Comparison of ENCODE assay signal across 8 cellular contexts in the genomic region with DNA sequence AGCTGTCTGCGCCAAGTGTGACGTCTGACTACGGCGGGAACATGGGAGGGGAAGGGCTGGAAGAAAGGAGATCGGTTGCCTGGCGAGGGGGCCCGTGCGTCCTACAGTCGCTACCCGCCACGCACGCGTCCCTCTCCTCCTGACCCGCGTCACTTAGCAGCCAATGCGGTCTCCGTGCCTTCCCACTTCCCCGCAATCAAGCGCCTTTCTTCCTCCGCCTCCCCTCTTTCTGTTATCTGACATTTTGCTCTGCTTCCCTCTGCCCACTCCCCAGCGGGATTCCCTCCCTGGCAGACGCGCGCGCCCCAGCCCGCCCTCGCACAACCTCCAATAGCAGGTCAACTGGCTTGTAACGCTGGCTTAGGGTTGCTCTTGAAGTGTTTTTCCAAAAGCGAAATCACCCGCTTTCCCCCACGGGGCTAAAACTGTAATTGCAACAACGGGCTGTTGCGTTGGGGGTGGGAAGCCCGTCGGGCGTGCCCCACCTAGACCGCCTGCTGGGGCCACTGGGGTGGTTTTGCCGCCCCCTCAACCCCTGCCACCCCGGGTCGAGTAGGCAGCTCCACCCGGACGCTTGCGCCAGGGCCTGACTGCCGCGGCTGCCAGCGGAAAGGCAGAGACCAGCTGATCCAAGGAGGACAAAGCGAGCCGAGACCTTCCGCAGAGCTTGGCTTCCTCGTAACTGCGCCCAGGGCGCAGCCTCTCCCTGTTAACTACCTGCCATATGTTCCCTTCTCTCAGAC. TPM values are rescaled to one million over a fixed set of nuclear protein-coding genes. Genes with fewer than 3 reads are reported as not detected.
A peak's percentile ranks its signal among the peaks of the same experiment; 100 is the strongest.
DNase-seq lines count a peak whose midpoint lies in the region; ATAC-seq, FAIRE-seq and TF ChIP-seq lines count a peak whose summit lies in the region.

No MANE protein-coding gene starts in this region.

- peaks cover 56% of the 10 kb centered on the region for H3K27me3 Mint-ChIP-seq in T-helper 1 cell treated with Interleukin-12 subunit alpha and Interleukin-12 subunit beta and Interleukin-4 antibody, amounts not matched to agents 30 μg/mL and 1 μg/mL, for 36 hours (ENCODE audit: low read depth)
- peaks cover 13% of the 10 kb centered on the region for H3K27me3 Mint-ChIP-seq in dendritic cell treated with granulocyte-macrophage colony-stimulating factor and Interleukin-4, amounts not matched to agents 40 ng/mL and 50 ng/mL, for 4 days
- H3K27me3 Mint-ChIP-seq in stimulated activated memory B cell treated with anti-CD40 and anti-IgM and Interleukin-4, amounts not matched to agents 10 μg/mL and 1 μg/mL and 100 μg/mL, for 72 hours = peaks cover 17% of the 10 kb centered on the region

- H3K9me3 Mint-ChIP-seq in T-helper 1 cell treated with Interleukin-12 subunit alpha and Interleukin-12 subunit beta and Interleukin-4 antibody, amounts not matched to agents 30 μg/mL and 1 μg/mL, for 36 hours = peaks cover 4% of the 10 kb centered on the region
- peaks cover 5% of the 10 kb centered on the region for H3K9me3 Mint-ChIP-seq in dendritic cell treated with granulocyte-macrophage colony-stimulating factor and Interleukin-4, amounts not matched to agents 40 ng/mL and 50 ng/mL, for 4 days
- H3K9me3 Mint-ChIP-seq in stimulated activated memory B cell treated with anti-CD40 and anti-IgM and Interleukin-4, amounts not matched to agents 10 μg/mL and 1 μg/mL and 100 μg/mL, for 72 hours = peaks cover 6% of the 10 kb centered on the region

- WGBS in A549 (ENCODE audit: missing lambda C conversion rate) = 6% methylated on average over 40 of the region's 52 CpGs
- WGBS in HepG2 (ENCODE audit: low lambda C conversion rate) = 6% methylated on average over 30 of the region's 52 CpGs

- BruUV-seq in HepG2 (replicated peaks; lab: Mats Ljungman, UMichigan) = no TSS peak

- FAIRE-seq in A549 (lab: Jason Lieb, UNC) (no peak), HepG2 (lab: Jason Lieb, UNC) (no peak)

- TF ChIP-seq CTCF in A549 (IDR thresholded peaks at IDR 0.05) (no peak), GM12872 (IDR thresholded peaks at IDR 0.05; ENCODE audit: insufficient read depth, low read depth, low read length) (peak; percentile 44), HepG2 (CRISPR knock-in tag; IDR thresholded peaks at IDR 0.05) (0 out of 2 replicates have a peak, but pooled peaks have one; percentile 3)

- H3K4me2 ChIP-seq in A549 = peak overlapping the region; percentile 78
- H3K4me2 ChIP-seq in HepG2 (ENCODE audit: low read depth, low read length) = peak overlapping the region; percentile 98

- no peaks in the 10 kb centered on the region for H4K20me1 ChIP-seq in HepG2 (ENCODE audit: insufficient read depth, low read length)

- H3K4me1 ChIP-seq in A549 = peaks cover 12% of the 10 kb centered on the region
- peaks cover 19% of the 10 kb centered on the region; the same call in 1 of the 2 replicates for H3K4me1 ChIP-seq in HepG2 (ENCODE audit: insufficient read depth, low read length)

- DNase-seq in A549 (ENCODE audit: low read depth in 1 of 2, low spot score in 1 of 2) (peak; percentile 36 to 61), NCI-H1092 (lab: John Stamatoyannopoulos, UW) (peak; percentile 75), HepG2 (ENCODE audit: low spot score) (peak; percentile 21)

- H3K27ac ChIP-seq in A549 (peak overlapping the region; percentile 92 to 93), HepG2 (ENCODE audit: extremely low read length, insufficient read depth, low read length) (no peak overlapping the region)

- no peaks in the 10 kb centered on the region for H3K79me2 ChIP-seq in HepG2 (ENCODE audit: insufficient read depth, low read length)

- intact Hi-C loops in dendritic cell treated with granulocyte-macrophage colony-stimulating factor and Interleukin-4, amounts not matched to agents 40 ng/mL and 50 ng/mL, for 4 days (cut with micrococcal nuclease) = loop anchor here (5.0 to 10.0 kb wide), 2 partner anchors 350 to 423 kb away; no protein-coding TSS in a partner anchor
- intact Hi-C loops in HepG2 (cut with micrococcal nuclease; ENCODE audit: unreplicated experiment) = loop anchor here (5.0 kb wide), 4 partner anchors 165 to 650 kb away; no protein-coding TSS in a partner anchor

- ATAC-seq in A549 (peak; percentile 67 to 68), HG02588 (IDR thresholded peaks at IDR 0.05; ENCODE audit: unreplicated experiment) (peak; percentile 37), HepG2 (peak; percentile 68)
- peak; percentile 25 for ATAC-seq in stimulated activated memory B cell treated with anti-CD40 and anti-IgM and Interleukin-4, amounts not matched to agents 10 μg/mL and 1 μg/mL and 100 μg/mL, for 72 hours

- POLR2A ChIA-PET in A549 (lab: Yijun Ruan, JAX) (interaction anchor here (0.6 to 2.1 kb wide), 8 partner anchors 9 to 1186 kb away, joined by 3 to 17 read pairs (median 4); no protein-coding TSS in a partner anchor), HepG2 (lab: Yijun Ruan, JAX) (interaction anchor here (0.6 to 2.1 kb wide), 4 partner anchors 9 to 1024 kb away, joined by 3 to 11 read pairs (median 4); no protein-coding TSS in a partner anchor)

- TF ChIP-seq POLR2A in A549 (IDR thresholded peaks at IDR 0.05; ENCODE audit: low read length) (0 out of 2 replicates have a peak, but pooled peaks have one; percentile 7), HepG2 (IDR thresholded peaks at IDR 0.05; ENCODE audit: insufficient read depth in 1 of 2, low read depth in 2 of 2, low read length in 2 of 2) (no peak)

- H3K4me3 ChIP-seq in A549 (peak overlapping the region; percentile 67), HepG2 (replicated peaks in 1 of 3; ENCODE audit: insufficient read depth in 1 of 3, low read depth in 2 of 3, low read length in 3 of 3) (peak overlapping the region; percentile 64 to 79 (median 76))

- CTCF ChIA-PET in A549 (lab: Yijun Ruan, JAX) (interaction anchor here (0.8 to 3.2 kb wide), 10 partner anchors 9 to 1027 kb away, joined by 3 to 43 read pairs (median 5); no protein-coding TSS in a partner anchor), HepG2 (lab: Yijun Ruan, JAX; ENCODE audit: low intra/inter-chr PET ratio, low total read pairs) (no interaction called here)

- no peaks in the 10 kb centered on the region for H3K36me3 Mint-ChIP-seq in T-helper 1 cell treated with Interleukin-12 subunit alpha and Interleukin-12 subunit beta and Interleukin-4 antibody, amounts not matched to agents 30 μg/mL and 1 μg/mL, for 36 hours (ENCODE audit: low read depth)
- H3K36me3 Mint-ChIP-seq in dendritic cell treated with granulocyte-macrophage colony-stimulating factor and Interleukin-4, amounts not matched to agents 40 ng/mL and 50 ng/mL, for 4 days (ENCODE audit: low read depth) = peaks cover 8% of the 10 kb centered on the region
- H3K36me3 Mint-ChIP-seq in stimulated activated memory B cell treated with anti-CD40 and anti-IgM and Interleukin-4, amounts not matched to agents 10 μg/mL and 1 μg/mL and 100 μg/mL, for 72 hours = no peaks in the 10 kb centered on the region

- TF ChIP-seq RAD21 in A549 (conservative IDR thresholded peaks at IDR 0.05 in 1 of 2, IDR thresholded peaks at IDR 0.05 in 1 of 2) = peak in 1 of 2 experiments; percentile 34; a peak in 1 of 5 replicates
- no peak; the same call in 1 of the 2 replicates for TF ChIP-seq RAD21 in HepG2 (CRISPR knock-in tag; IDR thresholded peaks at IDR 0.05)

- H3K4me3 Mint-ChIP-seq in T-helper 1 cell treated with Interleukin-12 subunit alpha and Interleukin-12 subunit beta and Interleukin-4 antibody, amounts not matched to agents 30 μg/mL and 1 μg/mL, for 36 hours = peak overlapping the region; percentile 90
- H3K4me3 Mint-ChIP-seq in dendritic cell treated with granulocyte-macrophage colony-stimulating factor and Interleukin-4, amounts not matched to agents 40 ng/mL and 50 ng/mL, for 4 days = peak overlapping the region; percentile 94
- peak overlapping the region; percentile 85 for H3K4me3 Mint-ChIP-seq in stimulated activated memory B cell treated with anti-CD40 and anti-IgM and Interleukin-4, amounts not matched to agents 10 μg/mL and 1 μg/mL and 100 μg/mL, for 72 hours

- H3K9me3 ChIP-seq in A549 (no peaks in the 10 kb centered on the region), HepG2 (ENCODE audit: low read length) (no peaks in the 10 kb centered on the region)

- H3K27ac Mint-ChIP-seq in T-helper 1 cell treated with Interleukin-12 subunit alpha and Interleukin-12 subunit beta and Interleukin-4 antibody, amounts not matched to agents 30 μg/mL and 1 μg/mL, for 36 hours = peak overlapping the region; percentile 39
- peak overlapping the region; percentile 73 for H3K27ac Mint-ChIP-seq in dendritic cell treated with granulocyte-macrophage colony-stimulating factor and Interleukin-4, amounts not matched to agents 40 ng/mL and 50 ng/mL, for 4 days
- H3K27ac Mint-ChIP-seq in stimulated activated memory B cell treated with anti-CD40 and anti-IgM and Interleukin-4, amounts not matched to agents 10 μg/mL and 1 μg/mL and 100 μg/mL, for 72 hours = peak overlapping the region; percentile 83

- TF ChIP-seq EP300 in A549 (IDR thresholded peaks at IDR 0.05) = no peak
- TF ChIP-seq EP300 in HepG2 (IDR thresholded peaks at IDR 0.05; ENCODE audit: low read depth in 2 of 2, low read length in 2 of 2) = no peak
- no peak for TF ChIP-seq EP300 in HepG2 (CRISPR knock-in tag; IDR thresholded peaks at IDR 0.05; ENCODE audit: borderline replicate concordance)

- H3K27me3 ChIP-seq in HepG2 (ENCODE audit: control insufficient read depth in 1 of 2, insufficient read depth in 2 of 2, low read length in 2 of 2) = peaks cover 0 to 29% of the 10 kb centered on the region in 2 experiments; a peak in 3 of 5 replicates

- no peak overlapping the region for H2AFZ ChIP-seq in HepG2 (ENCODE audit: low read length)

- in situ Hi-C loops in HepG2 (cut with HindIII; ENCODE audit: extremely low pct_ligation_motif_present, low pct_unique_long_range_greater_than_20kb) = loop anchor here (5.0 to 10.0 kb wide), 2 partner anchors 243 to 710 kb away; no protein-coding TSS in a partner anchor

- H3K9ac ChIP-seq in HepG2 (ENCODE audit: insufficient read depth, low read depth, low read length) = 0 out of 2 replicates have a peak overlapping the region, but pooled peaks have one; percentile 1

- H3K4me1 Mint-ChIP-seq in T-helper 1 cell treated with Interleukin-12 subunit alpha and Interleukin-12 subunit beta and Interleukin-4 antibody, amounts not matched to agents 30 μg/mL and 1 μg/mL, for 36 hours (ENCODE audit: low read depth) = peaks cover 14% of the 10 kb centered on the region
- peaks cover 21% of the 10 kb centered on the region for H3K4me1 Mint-ChIP-seq in dendritic cell treated with granulocyte-macrophage colony-stimulating factor and Interleukin-4, amounts not matched to agents 40 ng/mL and 50 ng/mL, for 4 days (ENCODE audit: low read depth)
- peaks cover 19% of the 10 kb centered on the region for H3K4me1 Mint-ChIP-seq in stimulated activated memory B cell treated with anti-CD40 and anti-IgM and Interleukin-4, amounts not matched to agents 10 μg/mL and 1 μg/mL and 100 μg/mL, for 72 hours

- H3K36me3 ChIP-seq in HepG2 (replicated peaks in 1 of 2; ENCODE audit: control insufficient read depth in 1 of 2, insufficient read depth in 2 of 2, low read length in 2 of 2) = no peaks in the 10 kb centered on the region

RNA-seq across cellular contexts. Expression of a gene that starts 6.2 kb away (rescaled TPM):
- polyA plus RNA-seq in A549 (2011; rRNA removed) = 26.0 and 26.2 TPM in 2 replicates
- 4.5 and 6.7 TPM in 2 replicates for polyA plus RNA-seq in A549 (2012; cell fraction: cytosol; rRNA removed)
- 7.1 and 7.6 TPM in 2 replicates for polyA plus RNA-seq in A549 (2012; cell fraction: nucleus; rRNA removed)
- 17.5 to 31.0 TPM (median 30.8 TPM) in 3 replicates for polyA plus RNA-seq in A549 (2017; fragmentation: RNase III; extraction: RNeasy Plus Mini Kit Qiagen cat#74134 plus additional on column Dnase treatment)
- 17.0 and 18.1 TPM in 2 replicates for polyA minus RNA-seq in A549 (2011; rRNA and poly(A)+ RNA removed)
- 3.4 and 3.5 TPM in 2 replicates for total RNA-seq in HepG2 (2016; rRNA removed; fragmentation: Illumina TruSeq; extraction: Trizol)
- total RNA-seq in HepG2 (2016; cell fraction: cytosol; rRNA removed; fragmentation: Illumina TruSeq; extraction: Trizol; ENCODE audit: low read depth) = 0.18 and 0.20 TPM in 2 replicates
- 3.4 TPM in 2 replicates for total RNA-seq in HepG2 (2016; cell fraction: insoluble cytoplasmic fraction; rRNA removed; fragmentation: Illumina TruSeq; extraction: Trizol)
- 1.1 TPM in 2 replicates for total RNA-seq in HepG2 (2016; cell fraction: membrane; rRNA removed; fragmentation: Illumina TruSeq; extraction: Trizol)
- 2.5 and 2.8 TPM in 2 replicates for total RNA-seq in HepG2 (2016; cell fraction: nucleus; rRNA removed; fragmentation: Illumina TruSeq; extraction: Trizol)
- 2.5 and 2.6 TPM in 2 replicates for polyA plus RNA-seq in HepG2 (2011; rRNA removed)
- 1.2 and 1.4 TPM in 2 replicates for polyA plus RNA-seq in HepG2 (2011; cell fraction: cytosol; rRNA removed)
- 2.9 TPM in 2 replicates for polyA plus RNA-seq in HepG2 (2011; cell fraction: nucleus; rRNA removed)
- polyA plus RNA-seq in HepG2 (2012) = 1.4 and 2.9 TPM in 2 replicates
- 0.12 and 0.15 TPM in 2 replicates for polyA plus RNA-seq in HepG2 (2016; cell fraction: cytosol; fragmentation: Illumina TruSeq; extraction: Trizol; ENCODE audit: low read depth)
- 3.1 and 3.8 TPM in 2 replicates for polyA plus RNA-seq in HepG2 (2016; cell fraction: insoluble cytoplasmic fraction; fragmentation: Illumina TruSeq; extraction: Trizol; ENCODE audit: low read depth)
- polyA plus RNA-seq in HepG2 (2016; cell fraction: membrane; fragmentation: Illumina TruSeq; extraction: Trizol; ENCODE audit: low read depth) = 0.39 and 0.47 TPM in 2 replicates
- 4.1 and 4.3 TPM in 2 replicates for polyA plus RNA-seq in HepG2 (2016; cell fraction: nucleus; fragmentation: Illumina TruSeq; extraction: Trizol; ENCODE audit: insufficient read depth, low read depth)
- polyA minus RNA-seq in HepG2 (2011; rRNA and poly(A)+ RNA removed; ENCODE audit: low replicate concordance) = 2.9 and 3.1 TPM in 2 replicates
- 3.3 and 4.1 TPM in 2 replicates for polyA minus RNA-seq in HepG2 (2011; cell fraction: cytosol; rRNA and poly(A)+ RNA removed)
- 2.1 and 3.0 TPM in 2 replicates for polyA minus RNA-seq in HepG2 (2011; cell fraction: nucleus; rRNA and poly(A)+ RNA removed)

Comparison
In these comparisons a context has a peak if more than half of its experiments do, and no peak if none do; other contexts are left out.
1. DNase-seq: peak in every context shown above with its lines; median percentile 75 in NCI-H1092; 48 in A549; 21 in HepG2.